In genomic region chr3:14392803-14393319, GRCh38 we compare ENCODE assay signal across 21 cellular contexts. TPM values are rescaled to one million over a fixed set of nuclear protein-coding genes. Genes with fewer than 3 reads are reported as not detected.
DNase-seq lines count a peak whose midpoint lies in the region; ATAC-seq and TF ChIP-seq lines count a peak whose summit lies in the region.
"Had no signal": no experiment of that assay in that cellular context is flagged by ENCODE, and none has a peak within 500 bp of the region (broad histone marks: within the 10 kb centered on the region; RNA-seq: fewer than 3 reads in every experiment).

No MANE protein-coding gene starts in this region.

- no peak overlapping the region for H3K4me3 Mint-ChIP-seq in activated T-helper 17 cell treated with anti-CD3 and anti-CD28 coated beads, Interleukin-2, amount 50 U/mL, for 72 hours
- no peak overlapping the region for H3K4me3 Mint-ChIP-seq in CD4-positive, alpha-beta memory T cell

- no peak for TF ChIP-seq POLR2A in spleen (IDR thresholded peaks at IDR 0.05)

- CTCF ChIA-PET in AG04450 (lab: Charles Lee), result interaction anchor here (2.1 kb wide), 1 partner anchor 189 kb away, joined by 12 read pairs; no protein-coding TSS in a partner anchor
- CTCF ChIA-PET in CD4-positive, alpha-beta memory T cell (lab: Charles Lee; ENCODE audit: partially characterized antibody), result interaction anchor here (0.7 to 1.5 kb wide), 2 partner anchors 54 to 75 kb away, joined by 3 to 8 read pairs; no protein-coding TSS in a partner anchor

- H3K9me3 Mint-ChIP-seq in activated T-helper 17 cell treated with anti-CD3 and anti-CD28 coated beads, Interleukin-2, amount 50 U/mL, for 72 hours, result no peaks in the 10 kb centered on the region
- no peaks in the 10 kb centered on the region for H3K9me3 Mint-ChIP-seq in CD4-positive, alpha-beta memory T cell

- H3K4me1 ChIP-seq in muscle layer of duodenum (ENCODE audit: control insufficient read depth in 1 of 2, insufficient read depth in 2 of 2, low read length in 2 of 2) (peaks cover 0 to 20% of the 10 kb centered on the region in 2 donors), psoas muscle (peaks cover 35% of the 10 kb centered on the region), spleen (peaks cover 0 to 58% (median 14%) of the 10 kb centered on the region in 6 donors)
- peaks cover 9% of the 10 kb centered on the region for H3K4me1 ChIP-seq in CD4-positive, alpha-beta memory T cell (ENCODE audit: insufficient read depth, low read length)

- ATAC-seq in activated T-helper 17 cell treated with anti-CD3 and anti-CD28 coated beads, Interleukin-2, amount 50 U/mL, for 72 hours (replicated peaks), result no peak
- peak; percentile 66 to 80 (median 76) for ATAC-seq in psoas muscle

- intact Hi-C loops in psoas muscle (cut with DNase I), result loop anchor here in 1 of 2 donors (5.0 kb wide), 1 partner anchor 71 kb away; no protein-coding TSS in a partner anchor
- intact Hi-C loops in spleen (cut with DNase I; ENCODE audit: low total_unique reads), result no loop called here
- intact Hi-C loops in CD4-positive, alpha-beta memory T cell (cut with micrococcal nuclease), result no loop called here

- DNase-seq in AG04450 (ENCODE audit: low read depth, low spot score), result no peak
- DNase-seq in psoas muscle, result no peak
- no peak for DNase-seq in spleen
- no peak for DNase-seq in CD1c-positive myeloid dendritic cell (ENCODE audit: extremely low spot score)
- no peak for DNase-seq in stimulated activated CD4-positive, alpha-beta T cell treated with anti-CD3 and anti-CD28 coated beads, Interleukin-4, amount 100 ng/mL, for 24 hours
- DNase-seq in CD4-positive, alpha-beta memory T cell, result no peak
- DNase-seq: ACHN; activated effector memory CD4-positive, alpha-beta T cell treated with anti-CD3 and anti-CD28 coated beads, Interleukin-2, amount 50 U/mL, for 16 hours; cerebellar nuclear complex; COR-L47; DMS79; GDM1; glutamatergic neuron; NCI-H1436 treated with DMSO at 0.1 percent for 48 hours; NCI-H446; stimulated activated CD8-positive, alpha-beta memory T cell treated with anti-CD3 and anti-CD28 coated beads, Interleukin-4, amount 100 ng/mL, for 48 hours; T-helper 2 cell; tibial artery had no signal

- H3K4me3 ChIP-seq in AG04450 (ENCODE audit: low read depth, low read length), result no peak overlapping the region
- H3K4me3 ChIP-seq in muscle layer of duodenum (ENCODE audit: low read depth in 1 of 2, low read length in 2 of 2), result no peak overlapping the region
- H3K4me3 ChIP-seq in psoas muscle, result no peak overlapping the region
- H3K4me3 ChIP-seq in spleen, result no peak overlapping the region
- H3K4me3 ChIP-seq in CD4-positive, alpha-beta memory T cell (ENCODE audit: low read length in 2 of 2), result no peak overlapping the region
- H3K4me3 ChIP-seq: tibial artery had no signal

- H3K27ac Mint-ChIP-seq in activated T-helper 17 cell treated with anti-CD3 and anti-CD28 coated beads, Interleukin-2, amount 50 U/mL, for 72 hours, result peak overlapping the region; percentile 53
- H3K27ac Mint-ChIP-seq in CD4-positive, alpha-beta memory T cell, result no peak overlapping the region

- 36 to 56% (median 36%) methylated on average over 7 of the region's 7 CpGs for WGBS in psoas muscle, 3 donors
- 78 to 91% (median 83%) methylated on average over 6 to 7 of the region's 7 CpGs for WGBS in spleen, 5 donors

- H3K27ac ChIP-seq in AG04450 (ENCODE audit: low read depth, low read length), result peak overlapping the region; percentile 39
- H3K27ac ChIP-seq in muscle layer of duodenum (ENCODE audit: low read length), result peak overlapping the region; percentile 31
- peak overlapping the region; percentile 95 for H3K27ac ChIP-seq in psoas muscle
- H3K27ac ChIP-seq in spleen, result no peak overlapping the region
- H3K27ac ChIP-seq in CD4-positive, alpha-beta memory T cell (ENCODE audit: low read depth, low read length), result no peak overlapping the region
- H3K27ac ChIP-seq: KMS-11 had no signal

- POLR2A ChIA-PET in AG04450 (lab: Yijun Ruan, JAX), result no interaction called here
- POLR2A ChIA-PET in CD4-positive, alpha-beta memory T cell (lab: Charles Lee; ENCODE audit: partially characterized antibody), result no interaction called here

- no peaks in the 10 kb centered on the region for H3K9me3 ChIP-seq in AG04450 (ENCODE audit: control insufficient read depth, insufficient read depth, low read length)
- no peaks in the 10 kb centered on the region for H3K9me3 ChIP-seq in muscle layer of duodenum (ENCODE audit: control insufficient read depth in 1 of 2, low read length in 2 of 2)
- no peaks in the 10 kb centered on the region for H3K9me3 ChIP-seq in psoas muscle
- no peaks in the 10 kb centered on the region for H3K9me3 ChIP-seq in spleen
- no peaks in the 10 kb centered on the region for H3K9me3 ChIP-seq in CD4-positive, alpha-beta memory T cell (ENCODE audit: control insufficient read depth in 1 of 2, low read length in 2 of 2)
- H3K9me3 ChIP-seq: tibial artery had no signal

- TF ChIP-seq CTCF in AG04450 (IDR thresholded peaks at IDR 0.05; ENCODE audit: low read depth, low read length) (no peak), psoas muscle (IDR thresholded peaks at IDR 0.05) (no peak), spleen (IDR thresholded peaks at IDR 0.05 in 8 of 11, conservative IDR thresholded peaks at IDR 0.05 in 3 of 11) (no peak)

- no peaks in the 10 kb centered on the region for H3K27me3 Mint-ChIP-seq in activated T-helper 17 cell treated with anti-CD3 and anti-CD28 coated beads, Interleukin-2, amount 50 U/mL, for 72 hours
- H3K27me3 Mint-ChIP-seq in CD4-positive, alpha-beta memory T cell, result peaks cover 5% of the 10 kb centered on the region in 2 donors

- H3K4me1 Mint-ChIP-seq in activated T-helper 17 cell treated with anti-CD3 and anti-CD28 coated beads, Interleukin-2, amount 50 U/mL, for 72 hours, result peaks cover 10% of the 10 kb centered on the region
- H3K4me1 Mint-ChIP-seq in CD4-positive, alpha-beta memory T cell, result peaks cover 7 to 11% (median 10%) of the 10 kb centered on the region in 4 donors

- H3K36me3 ChIP-seq in muscle layer of duodenum (ENCODE audit: control insufficient read depth in 1 of 2, insufficient read depth in 2 of 2, low read length in 2 of 2), result no peaks in the 10 kb centered on the region
- no peaks in the 10 kb centered on the region for H3K36me3 ChIP-seq in psoas muscle (ENCODE audit: insufficient read depth in 1 of 2, low read depth in 1 of 2)
- no peaks in the 10 kb centered on the region for H3K36me3 ChIP-seq in spleen
- no peaks in the 10 kb centered on the region for H3K36me3 ChIP-seq in CD4-positive, alpha-beta memory T cell (ENCODE audit: insufficient read depth, low read length)
- H3K36me3 ChIP-seq: tibial artery had no signal

- no peaks in the 10 kb centered on the region for H3K36me3 Mint-ChIP-seq in activated T-helper 17 cell treated with anti-CD3 and anti-CD28 coated beads, Interleukin-2, amount 50 U/mL, for 72 hours (ENCODE audit: low read depth)
- H3K36me3 Mint-ChIP-seq in CD4-positive, alpha-beta memory T cell, result no peaks in the 10 kb centered on the region

- H3K27me3 ChIP-seq in AG04450 (ENCODE audit: control insufficient read depth, insufficient read depth, low read length) (no peaks in the 10 kb centered on the region), muscle layer of duodenum (ENCODE audit: low read depth, low read length) (no peaks in the 10 kb centered on the region), psoas muscle (ENCODE audit: insufficient read depth in 3 of 3, low read length in 2 of 3) (no peaks in the 10 kb centered on the region), spleen (replicated peaks in 1 of 7) (no peaks in the 10 kb centered on the region)
- H3K27me3 ChIP-seq in CD4-positive, alpha-beta memory T cell (ENCODE audit: insufficient read depth, low read length), result no peaks in the 10 kb centered on the region
- H3K27me3 ChIP-seq: tibial artery had no signal

RNA-seq across cellular contexts. Expression of gene SLC6A6, which starts 9.5 kb away (rescaled TPM):
- 30.8 and 33.5 TPM in 2 replicates for polyA plus RNA-seq in AG04450 (2011; rRNA removed)
- 60.0 and 62.6 TPM in 2 replicates for polyA minus RNA-seq in AG04450 (2011; rRNA and poly(A)+ RNA removed)
- 100 to 1,000 TPM in 1 of 2 donors, 10 to 100 TPM in 1; 80.1 to 219 TPM for total RNA-seq in activated T-helper 17 cell treated with anti-CD3 and anti-CD28 coated beads, Interleukin-2, amount 50 U/mL, for 72 hours
- total RNA-seq in psoas muscle, result 100 to 1,000 TPM in 1 of 4 donors, 10 to 100 TPM in 3; 10.3 to 104 (median 34.7) TPM
- polyA plus RNA-seq in psoas muscle, result 10 to 100 TPM; 12.6 to 76.1 (median 52.8) TPM
- total RNA-seq in spleen, result 100 to 1,000 TPM in 6 of 7 donors, 10 to 100 TPM in 1; 75.4 to 150 (median 128) TPM
- polyA plus RNA-seq in spleen, result 10 to 100 TPM in 1 of 3 donors, 1 to 10 TPM in 2; 3.4 to 14.2 (median 3.9) TPM
- 10 to 100 TPM; 50.6 to 51.8 TPM for total RNA-seq in CD4-positive, alpha-beta memory T cell
- 1 to 10 TPM; 3.8 to 8.8 TPM for polyA plus RNA-seq in CD4-positive, alpha-beta memory T cell

Comparison
In these comparisons a context has a peak if more than half of its experiments do, and no peak if none do; other contexts are left out.
1. H3K27ac ChIP-seq: peak in AG04450 (single experiment), muscle layer of duodenum (single experiment) and psoas muscle (single experiment); none in spleen (0 of 8) and CD4-positive, alpha-beta memory T cell (single experiment).